Comparison of ENCODE assay signal across 8 cellular contexts in genomic region chr18:8609711-8610441, GRCh38. TPM values are rescaled to one million over a fixed set of nuclear protein-coding genes. Genes with fewer than 3 reads are reported as not detected.
DNase-seq lines count a peak whose midpoint lies in the region; ATAC-seq, FAIRE-seq and TF ChIP-seq lines count a peak whose summit lies in the region.

No MANE protein-coding gene starts in this region.

- H3K36me3 ChIP-seq in CD4-positive, alpha-beta memory T cell (ENCODE audit: insufficient read depth, low read length) = no peaks in the 10 kb centered on the region
- H3K36me3 ChIP-seq in KOPT-K1 (ENCODE audit: insufficient read depth, low read length) = peaks cover 31% of the 10 kb centered on the region
- H3K36me3 ChIP-seq in sigmoid colon = no peaks in the 10 kb centered on the region

- WGBS in sigmoid colon, 2 donors = 0 to 1% methylated on average over 66 of the region's 66 CpGs

- H3K9me3 ChIP-seq in CD4-positive, alpha-beta memory T cell (ENCODE audit: control insufficient read depth in 1 of 2, low read length in 2 of 2) = no peaks in the 10 kb centered on the region
- H3K9me3 ChIP-seq in KOPT-K1 (ENCODE audit: insufficient read depth, low read length, poor library complexity, severe bottlenecking) = no peaks in the 10 kb centered on the region
- H3K9me3 ChIP-seq in sigmoid colon = no peaks in the 10 kb centered on the region

- H3K4me1 ChIP-seq in CD4-positive, alpha-beta memory T cell (ENCODE audit: insufficient read depth, low read length) = peaks cover 51% of the 10 kb centered on the region
- peaks cover 0 to 64% (median 51%) of the 10 kb centered on the region in 4 donors for H3K4me1 ChIP-seq in sigmoid colon

- H3K9me3 Mint-ChIP-seq in CD4-positive, alpha-beta memory T cell = peaks cover 0 to 2% (median 0%) of the 10 kb centered on the region in 8 donors
- no peaks in the 10 kb centered on the region for H3K9me3 Mint-ChIP-seq in activated T-helper 17 cell treated with anti-CD3 and anti-CD28 coated beads, Interleukin-2, amount 50 U/mL, for 72 hours

- peak overlapping the region; percentile 86 to 96 (median 90) for H3K4me3 Mint-ChIP-seq in CD4-positive, alpha-beta memory T cell
- H3K4me3 Mint-ChIP-seq in activated T-helper 17 cell treated with anti-CD3 and anti-CD28 coated beads, Interleukin-2, amount 50 U/mL, for 72 hours = peak overlapping the region; percentile 95

- ATAC-seq in GM21526 (IDR thresholded peaks at IDR 0.05; ENCODE audit: low FRiP score, unreplicated experiment) (peak; percentile 14), left ventricle myocardium superior (peak; percentile 23)
- peak; percentile 21 for ATAC-seq in activated T-helper 17 cell treated with anti-CD3 and anti-CD28 coated beads, Interleukin-2, amount 50 U/mL, for 72 hours (replicated peaks)

- TF ChIP-seq EP300 in sigmoid colon (IDR thresholded peaks at IDR 0.05) = no peak

- H3K4me3 ChIP-seq in CD4-positive, alpha-beta memory T cell (ENCODE audit: low read length in 2 of 2) = peak overlapping the region; percentile 83 to 89
- peak overlapping the region; percentile 73 to 95 (median 85) for H3K4me3 ChIP-seq in sigmoid colon

- peaks cover 0 to 25% of the 10 kb centered on the region in 2 donors for H3K36me3 Mint-ChIP-seq in CD4-positive, alpha-beta memory T cell
- H3K36me3 Mint-ChIP-seq in activated T-helper 17 cell treated with anti-CD3 and anti-CD28 coated beads, Interleukin-2, amount 50 U/mL, for 72 hours (ENCODE audit: low read depth) = peaks cover 25% of the 10 kb centered on the region

- intact Hi-C loops in CD4-positive, alpha-beta memory T cell (cut with micrococcal nuclease) = loop anchor here (2.0 to 10.0 kb wide), 5 partner anchors 95 to 1303 kb away; partner anchors contain the start of genes MTCL1, PPP4R1 and RALBP1
- intact Hi-C loops in left ventricle myocardium superior (cut with micrococcal nuclease) (no loop called here), sigmoid colon (cut with DNase I) (no loop called here)

- CTCF ChIA-PET in CD4-positive, alpha-beta memory T cell (lab: Charles Lee; ENCODE audit: partially characterized antibody) = interaction anchor here (1.2 to 2.0 kb wide), 3 partner anchors 9 to 15 kb away, joined by 5 to 7 read pairs (median 6); no protein-coding TSS in a partner anchor

- POLR2A ChIA-PET in CD4-positive, alpha-beta memory T cell (lab: Charles Lee; ENCODE audit: partially characterized antibody) = interaction anchor here (1.0 to 1.6 kb wide), 4 partner anchors 95 to 1916 kb away, joined by 3 to 4 read pairs (median 3); partner anchors contain the start of gene NAPG

- H3K27ac ChIP-seq in CD4-positive, alpha-beta memory T cell (ENCODE audit: low read depth, low read length) = peak overlapping the region; percentile 71
- H3K27ac ChIP-seq in KOPT-K1 (ENCODE audit: low read depth, low read length, poor library complexity, severe bottlenecking) (peak overlapping the region; percentile 69), sigmoid colon (peak overlapping the region; percentile 74 to 93 (median 87))

- H3K27me3 Mint-ChIP-seq in CD4-positive, alpha-beta memory T cell = peaks cover 1 to 4% of the 10 kb centered on the region in 2 donors
- H3K27me3 Mint-ChIP-seq in activated T-helper 17 cell treated with anti-CD3 and anti-CD28 coated beads, Interleukin-2, amount 50 U/mL, for 72 hours = peaks cover 5% of the 10 kb centered on the region

- H3K4me1 Mint-ChIP-seq in CD4-positive, alpha-beta memory T cell = peaks cover 34 to 59% (median 49%) of the 10 kb centered on the region in 4 donors
- peaks cover 35% of the 10 kb centered on the region for H3K4me1 Mint-ChIP-seq in activated T-helper 17 cell treated with anti-CD3 and anti-CD28 coated beads, Interleukin-2, amount 50 U/mL, for 72 hours

- H3K27ac Mint-ChIP-seq in CD4-positive, alpha-beta memory T cell = peak overlapping the region; percentile 69 to 92 (median 84)
- H3K27ac Mint-ChIP-seq in activated T-helper 17 cell treated with anti-CD3 and anti-CD28 coated beads, Interleukin-2, amount 50 U/mL, for 72 hours = peak overlapping the region; percentile 95

- peak in 4 of 5 donors; percentile 3 to 23 (median 8) for DNase-seq in CD4-positive, alpha-beta memory T cell
- DNase-seq in left ventricle myocardium superior = peak; percentile 48
- DNase-seq in sigmoid colon = peak; percentile 71
- DNase-seq in T1000 (lab: John Stamatoyannopoulos, UW) = no peak
- DNase-seq in RCC 7860 (ENCODE audit: low spot score) = no peak

- TF ChIP-seq CTCF in sigmoid colon (IDR thresholded peaks at IDR 0.05) = no peak

- no peaks in the 10 kb centered on the region for H3K27me3 ChIP-seq in CD4-positive, alpha-beta memory T cell (ENCODE audit: insufficient read depth, low read length)
- H3K27me3 ChIP-seq in sigmoid colon = no peaks in the 10 kb centered on the region

- TF ChIP-seq POLR2A in sigmoid colon (IDR thresholded peaks at IDR 0.05) = no peak

- no peak for FAIRE-seq in RCC 7860 (lab: Jason Lieb, UNC)

RNA-seq across cellular contexts. Expression of gene RAB12, which starts 0.6 kb away (rescaled TPM):
- total RNA-seq in CD4-positive, alpha-beta memory T cell = 10 to 100 TPM; 20.7 to 20.8 TPM
- under 1 TPM; 0.11 to 0.36 TPM for polyA plus RNA-seq in CD4-positive, alpha-beta memory T cell
- 10 to 100 TPM; 10.2 to 11.9 TPM for total RNA-seq in activated T-helper 17 cell treated with anti-CD3 and anti-CD28 coated beads, Interleukin-2, amount 50 U/mL, for 72 hours
- 127 TPM for total RNA-seq in left ventricle myocardium superior
- 10 to 100 TPM; 69.5 to 87.8 (median 77.6) TPM for total RNA-seq in sigmoid colon
- polyA plus RNA-seq in sigmoid colon = 10 to 100 TPM in 2 of 3 donors, 1 to 10 TPM in 1; 9.2 to 16.2 (median 14.4) TPM

Comparison
In these comparisons a context has a peak if more than half of its experiments do, and no peak if none do; other contexts are left out.
1. DNase-seq: peak in CD4-positive, alpha-beta memory T cell (4 of 5), left ventricle myocardium superior (single experiment) and sigmoid colon (single experiment); none in T1000 (single experiment) and RCC 7860 (single experiment).
2. Peak in every context shown above with its lines, with median percentiles within 50 percentile points of each other: H3K27ac ChIP-seq and ATAC-seq.